ENCODE assay signal across 1 cellular context in genomic region chr10:14532473-14533251, GRCh38.
TF ChIP-seq lines count a peak whose summit lies in the region.

No MANE protein-coding gene starts in this region.

TF ChIP-seq in HepG2, 621 proteins besides CTCF, POLR2A, EP300 and RAD21 (continued from another document and continues in another):
- no peak for TF ChIP-seq STAT6 (CRISPR knock-in tag; IDR thresholded peaks at IDR 0.05; ENCODE audit: borderline replicate concordance)
- TF ChIP-seq ZNF547 (CRISPR knock-in tag; IDR thresholded peaks at IDR 0.05): 0 out of 2 replicates have a peak, but pooled peaks have one; percentile 47
- TF ChIP-seq KDM5B (CRISPR knock-in tag; IDR thresholded peaks at IDR 0.05; ENCODE audit: borderline replicate concordance): no peak; the same call in 1 of the 2 replicates
- no peak for TF ChIP-seq THAP8 (CRISPR knock-in tag; IDR thresholded peaks at IDR 0.05; ENCODE audit: borderline replicate concordance)
- TF ChIP-seq POLR2AphosphoS2 (IDR thresholded peaks at IDR 0.05; ENCODE audit: low read depth, low read length): no peak
- TF ChIP-seq MTF1 (CRISPR knock-in tag; IDR thresholded peaks at IDR 0.05): no peak
- no peak for TF ChIP-seq GRHL1 (CRISPR knock-in tag; conservative IDR thresholded peaks at IDR 0.05)
- TF ChIP-seq ZNF747 (CRISPR knock-in tag; IDR thresholded peaks at IDR 0.05; ENCODE audit: borderline replicate concordance): no peak
- TF ChIP-seq CHCHD3 (CRISPR knock-in tag; IDR thresholded peaks at IDR 0.05): no peak
- TF ChIP-seq MLLT10 (CRISPR knock-in tag; IDR thresholded peaks at IDR 0.05): no peak
- no peak for TF ChIP-seq ZBTB46 (CRISPR knock-in tag; IDR thresholded peaks at IDR 0.05; ENCODE audit: borderline replicate concordance)
- no peak for TF ChIP-seq ZNF660 (CRISPR knock-in tag; IDR thresholded peaks at IDR 0.05; ENCODE audit: borderline replicate concordance, low read depth)
- no peak for TF ChIP-seq ZNF816 (CRISPR knock-in tag; IDR thresholded peaks at IDR 0.05; ENCODE audit: borderline replicate concordance)
- TF ChIP-seq NFAT5 (CRISPR knock-in tag; IDR thresholded peaks at IDR 0.05): no peak
- no peak for TF ChIP-seq THAP7 (CRISPR knock-in tag; IDR thresholded peaks at IDR 0.05)
- TF ChIP-seq MXD3 (CRISPR knock-in tag; IDR thresholded peaks at IDR 0.05): no peak
- TF ChIP-seq IKZF5 (CRISPR knock-in tag; IDR thresholded peaks at IDR 0.05): no peak
- TF ChIP-seq MAX (IDR thresholded peaks at IDR 0.05): peak; percentile 71
- TF ChIP-seq ZNF777 (CRISPR knock-in tag; IDR thresholded peaks at IDR 0.05): no peak
- peak; percentile 91 for TF ChIP-seq RXRB (CRISPR knock-in tag; IDR thresholded peaks at IDR 0.05; ENCODE audit: borderline replicate concordance)
- TF ChIP-seq AGO2 (optimal IDR thresholded peaks at IDR 0.05; ENCODE audit: low read depth, low read length): no peak
- TF ChIP-seq LRRFIP1 (CRISPR knock-in tag; conservative IDR thresholded peaks at IDR 0.05): no peak
- no peak for TF ChIP-seq ZNF496 (CRISPR knock-in tag; IDR thresholded peaks at IDR 0.05; ENCODE audit: insufficient replicate concordance)
- no peak for TF ChIP-seq EZH2 (conservative IDR thresholded peaks at IDR 0.05; ENCODE audit: low read depth, low read length)
- no peak for TF ChIP-seq NCOA1 (CRISPR knock-in tag; IDR thresholded peaks at IDR 0.05)
- TF ChIP-seq GABPA (IDR thresholded peaks at IDR 0.05; ENCODE audit: low read depth, low read length): no peak
- TF ChIP-seq GABPA (CRISPR knock-in tag; IDR thresholded peaks at IDR 0.05; ENCODE audit: low read depth): no peak; the same call in 1 of the 2 replicates
- TF ChIP-seq MIXL1 (CRISPR knock-in tag; IDR thresholded peaks at IDR 0.05): no peak
- peak; percentile 76 for TF ChIP-seq FOXK2 (IDR thresholded peaks at IDR 0.05)
- TF ChIP-seq ZBTB25 (CRISPR knock-in tag; IDR thresholded peaks at IDR 0.05): no peak
- no peak for TF ChIP-seq ZSCAN29 (CRISPR knock-in tag; conservative IDR thresholded peaks at IDR 0.05)
- no peak for TF ChIP-seq DNMT1 (CRISPR knock-in tag; IDR thresholded peaks at IDR 0.05)
- no peak for TF ChIP-seq SALL2 (CRISPR knock-in tag; IDR thresholded peaks at IDR 0.05)
- TF ChIP-seq ZNF253 (CRISPR knock-in tag; IDR thresholded peaks at IDR 0.05; ENCODE audit: borderline replicate concordance): no peak
- TF ChIP-seq YY1 (IDR thresholded peaks at IDR 0.05; ENCODE audit: insufficient read depth, insufficient replicate concordance, low read depth, low read length): no peak
- no peak for TF ChIP-seq PHF21A (CRISPR knock-in tag; IDR thresholded peaks at IDR 0.05)
- no peak for TF ChIP-seq PCBP2 (optimal IDR thresholded peaks at IDR 0.05; ENCODE audit: low read depth, low read length, poor library complexity, severe bottlenecking)
- TF ChIP-seq FUBP1 (CRISPR knock-in tag; IDR thresholded peaks at IDR 0.05; ENCODE audit: borderline replicate concordance): no peak
- no peak for TF ChIP-seq ELF4 (CRISPR knock-in tag; IDR thresholded peaks at IDR 0.05; ENCODE audit: borderline replicate concordance)
